1 cellular context compared by ENCODE assay signal in the genomic region with DNA sequence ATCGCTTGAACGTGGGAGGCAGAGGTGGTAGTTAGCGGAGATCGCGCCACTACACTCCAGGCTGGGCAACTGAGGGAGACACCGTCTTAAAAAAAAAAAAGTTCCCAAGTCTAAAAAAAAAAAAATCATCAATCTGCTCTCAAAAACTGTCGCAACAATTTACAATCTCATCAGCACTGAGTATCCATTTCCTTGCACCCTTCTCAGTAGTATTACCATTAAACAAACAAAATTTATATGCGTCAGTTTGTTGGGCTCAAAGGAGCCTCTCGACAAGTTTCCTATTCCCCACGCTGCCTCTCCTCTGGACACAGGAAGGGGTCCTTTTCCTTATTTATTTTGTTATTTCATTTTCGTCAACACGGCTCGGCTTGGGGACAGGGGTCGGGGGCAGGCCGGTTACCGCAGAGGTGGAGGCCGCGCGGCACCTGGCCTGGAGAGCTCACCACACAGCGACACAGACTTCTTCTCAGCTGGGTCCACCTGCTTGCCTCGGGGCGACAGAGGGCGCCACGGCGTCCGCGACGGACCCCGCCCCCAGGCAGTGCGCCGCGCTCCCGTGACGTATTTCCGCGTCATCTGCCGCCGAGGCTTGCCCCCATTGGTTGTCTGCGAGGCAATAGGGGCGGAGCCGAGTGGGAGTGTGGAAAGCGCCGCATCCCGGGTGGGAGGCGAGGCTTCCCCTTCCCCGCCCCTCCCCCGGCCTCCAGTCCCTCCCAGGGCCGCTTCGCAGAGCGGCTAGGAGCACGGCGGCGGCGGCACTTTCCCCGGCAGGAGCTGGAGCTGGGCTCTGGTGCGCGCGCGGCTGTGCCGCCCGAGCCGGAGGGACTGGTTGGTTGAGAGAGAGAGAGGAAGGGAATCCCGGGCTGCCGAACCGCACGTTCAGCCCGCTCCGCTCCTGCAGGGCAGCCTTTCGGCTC.
A peak's percentile ranks its signal among the peaks of the same experiment; 100 is the strongest.
TF ChIP-seq lines count a peak whose summit lies in the region.

Gene MAP2K1 (plus strand): TSS at position 709 of the 920 bp plus-strand sequence. CDS start 436 bp downstream, outside the sequence.

TF ChIP-seq in K562, 482 proteins besides CTCF, POLR2A, EP300 and RAD21 (continued from another document and continues in another):
- peak; percentile 89 to 94; a peak in 3 of 4 replicates for TF ChIP-seq SIN3A (IDR thresholded peaks at IDR 0.05; ENCODE audit: borderline replicate concordance in 2 of 2, control insufficient read depth in 1 of 2, low read depth in 2 of 2, low read length in 2 of 2)
- TF ChIP-seq PRPF4 (IDR thresholded peaks at IDR 0.05; ENCODE audit: insufficient read depth, low read depth, low read length, poor library complexity, severe bottlenecking): no peak
- TF ChIP-seq YY1 (IDR thresholded peaks at IDR 0.05; ENCODE audit: borderline replicate concordance in 1 of 3, control insufficient read depth in 1 of 3, extremely low read depth in 1 of 3, insufficient read depth in 3 of 3, insufficient read length in 1 of 3, insufficient replicate concordance in 2 of 3, low read depth in 1 of 3, low read length in 2 of 3): peak in 2 of 3 experiments; percentile 71 to 72
- no peak for TF ChIP-seq ID3 (CRISPR knock-in tag; IDR thresholded peaks at IDR 0.05)
- TF ChIP-seq ID3 (tag; IDR thresholded peaks at IDR 0.05): no peak
- no peak for TF ChIP-seq HDAC3 (IDR thresholded peaks at IDR 0.05; ENCODE audit: borderline replicate concordance, partially characterized antibody)
- TF ChIP-seq, protein P1, sequence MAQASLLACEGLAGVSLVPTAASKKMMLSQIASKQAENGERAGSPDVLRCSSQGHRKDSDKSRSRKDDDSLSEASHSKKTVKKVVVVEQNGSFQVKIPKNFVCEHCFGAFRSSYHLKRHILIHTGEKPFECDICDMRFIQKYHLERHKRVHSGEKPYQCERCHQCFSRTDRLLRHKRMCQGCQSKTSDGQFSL (CRISPR knock-in tag; IDR thresholded peaks at IDR 0.05): no peak
- TF ChIP-seq, protein P1 (tag; IDR thresholded peaks at IDR 0.05): no peak
- TF ChIP-seq NFRKB (IDR thresholded peaks at IDR 0.05; ENCODE audit: low read depth): peak; percentile 69; the same call in 1 of the 2 replicates
- TF ChIP-seq ZKSCAN1 (IDR thresholded peaks at IDR 0.05; ENCODE audit: low read depth, low read length): 0 out of 2 replicates have a peak, but pooled peaks have one; percentile 51
- 0 out of 2 replicates have a peak, but pooled peaks have one; percentile 43 for TF ChIP-seq PHB2 (IDR thresholded peaks at IDR 0.05; ENCODE audit: low read depth)
- no peak for TF ChIP-seq CHD1 (IDR thresholded peaks at IDR 0.05; ENCODE audit: low read length)
- TF ChIP-seq, protein P2, sequence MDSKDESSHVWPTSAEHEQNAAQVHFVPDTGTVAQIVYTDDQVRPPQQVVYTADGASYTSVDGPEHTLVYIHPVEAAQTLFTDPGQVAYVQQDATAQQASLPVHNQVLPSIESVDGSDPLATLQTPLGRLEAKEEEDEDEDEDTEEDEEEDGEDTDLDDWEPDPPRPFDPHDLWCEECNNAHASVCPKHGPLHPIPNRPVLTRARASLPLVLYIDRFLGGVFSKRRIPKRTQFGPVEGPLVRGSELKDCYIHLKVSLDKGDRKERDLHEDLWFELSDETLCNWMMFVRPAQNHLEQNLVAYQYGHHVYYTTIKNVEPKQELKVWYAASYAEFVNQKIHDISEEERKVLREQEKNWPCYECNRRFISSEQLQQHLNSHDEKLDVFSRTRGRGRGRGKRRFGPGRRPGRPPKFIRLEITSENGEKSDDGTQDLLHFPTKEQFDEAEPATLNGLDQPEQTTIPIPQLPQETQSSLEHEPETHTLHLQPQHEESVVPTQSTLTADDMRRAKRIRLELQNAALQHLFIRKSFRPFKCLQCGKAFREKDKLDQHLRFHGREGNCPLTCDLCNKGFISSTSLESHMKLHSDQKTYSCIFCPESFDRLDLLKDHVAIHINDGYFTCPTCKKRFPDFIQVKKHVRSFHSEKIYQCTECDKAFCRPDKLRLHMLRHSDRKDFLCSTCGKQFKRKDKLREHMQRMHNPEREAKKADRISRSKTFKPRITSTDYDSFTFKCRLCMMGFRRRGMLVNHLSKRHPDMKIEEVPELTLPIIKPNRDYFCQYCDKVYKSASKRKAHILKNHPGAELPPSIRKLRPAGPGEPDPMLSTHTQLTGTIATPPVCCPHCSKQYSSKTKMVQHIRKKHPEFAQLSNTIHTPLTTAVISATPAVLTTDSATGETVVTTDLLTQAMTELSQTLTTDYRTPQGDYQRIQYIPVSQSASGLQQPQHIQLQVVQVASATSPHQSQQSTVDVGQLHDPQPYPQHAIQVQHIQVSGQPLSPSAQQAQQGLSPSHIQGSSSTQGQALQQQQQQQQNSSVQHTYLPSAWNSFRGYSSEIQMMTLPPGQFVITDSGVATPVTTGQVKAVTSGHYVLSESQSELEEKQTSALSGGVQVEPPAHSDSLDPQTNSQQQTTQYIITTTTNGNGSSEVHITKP (IDR thresholded peaks at IDR 0.05; ENCODE audit: partially characterized antibody): peak; percentile 76
- no peak for TF ChIP-seq NFATC3 (IDR thresholded peaks at IDR 0.05)
- no peak for TF ChIP-seq ZNF507 (tag; conservative IDR thresholded peaks at IDR 0.05)
- peak; percentile 81 for TF ChIP-seq POLR2AphosphoS5 (IDR thresholded peaks at IDR 0.05; ENCODE audit: control insufficient read depth, insufficient read depth, low read depth, low read length)
- peak; percentile 95 for TF ChIP-seq CXXC5 (CRISPR knock-in tag; IDR thresholded peaks at IDR 0.05)
- no peak for TF ChIP-seq CHD7 (IDR thresholded peaks at IDR 0.05; ENCODE audit: low read depth, low read length)
- TF ChIP-seq ZNF431 (CRISPR knock-in tag; IDR thresholded peaks at IDR 0.05): no peak
- TF ChIP-seq SRSF7 (optimal IDR thresholded peaks at IDR 0.05; ENCODE audit: low read depth, low read length): no peak
- TF ChIP-seq ZBTB26 (CRISPR knock-in tag; IDR thresholded peaks at IDR 0.05): no peak
- no peak for TF ChIP-seq SP2 (IDR thresholded peaks at IDR 0.05; ENCODE audit: extremely low read depth, low read depth, low read length, poor library complexity, severe bottlenecking)
- 0 out of 2 replicates have a peak, but pooled peaks have one; percentile 25 for TF ChIP-seq TCF3 (CRISPR knock-in tag; IDR thresholded peaks at IDR 0.05)
- TF ChIP-seq XRCC5 (IDR thresholded peaks at IDR 0.05; ENCODE audit: low read depth, low read length): peak; percentile 95
- no peak for TF ChIP-seq SRSF3 (IDR thresholded peaks at IDR 0.05; ENCODE audit: insufficient read depth, low read length)
- no peak for TF ChIP-seq ZSCAN32 (CRISPR knock-in tag; IDR thresholded peaks at IDR 0.05)
- TF ChIP-seq CHCHD3 (CRISPR knock-in tag; IDR thresholded peaks at IDR 0.05): no peak
- no peak for TF ChIP-seq ELF4 (CRISPR knock-in tag; IDR thresholded peaks at IDR 0.05)
- no peak for TF ChIP-seq HMBOX1 (IDR thresholded peaks at IDR 0.05)
